ENCODE assay signal across 25 cellular contexts in the genomic region with DNA sequence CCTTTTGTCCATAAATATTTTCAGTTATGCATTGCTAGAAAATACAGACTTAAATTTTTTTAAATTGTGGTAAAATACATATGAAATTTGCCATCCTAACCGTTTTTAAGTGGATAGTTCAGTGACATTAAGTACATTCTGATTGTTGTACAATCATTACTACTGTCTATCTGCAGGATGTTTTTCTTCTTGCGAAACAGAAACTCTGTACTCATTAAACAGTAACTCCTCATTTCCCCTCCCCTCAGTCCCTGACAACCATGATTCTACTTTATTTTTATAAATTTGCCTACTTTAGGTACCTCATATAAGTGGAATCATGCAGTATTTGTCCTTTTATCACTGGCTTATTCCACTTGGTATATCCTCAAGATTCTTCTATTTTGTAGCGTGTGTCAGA.
"Had no signal": no experiment of that assay in that cellular context is flagged by ENCODE, and none has a peak within 500 bp of the region (broad histone marks: within the 10 kb centered on the region; RNA-seq: fewer than 3 reads in every experiment).

No MANE protein-coding gene starts in this region.

- DNase-seq: activated CD4-positive, alpha-beta T cell treated with anti-CD3 and anti-CD28 coated beads, Interleukin-2, amount 50 U/mL, for 4 hours; activated CD8-positive, alpha-beta memory T cell treated with anti-CD3 and anti-CD28 coated beads for 24 hours; activated CD8-positive, alpha-beta memory T cell treated with anti-CD3 and anti-CD28 coated beads, Interleukin-2, amount 50 U/mL, for 4 hours; activated naive CD4-positive, alpha-beta T cell treated with Interleukin-2 at 50 U/mL for 16 hours; activated naive CD8-positive, alpha-beta T cell treated with anti-CD3 and anti-CD28 coated beads, Interleukin-2, amount 10 ng/mL, durations not matched to agents 7 days and 5 days; activated T-cell treated with anti-CD3 and anti-CD28 coated beads, Interleukin-2, amount 50 U/mL, for 24 hours; amniotic stem cell; colonic mucosa; dorsolateral prefrontal cortex; endodermal cell; heart left ventricle; islet precursor cell; left colon; naive thymus-derived CD4-positive, alpha-beta T cell; occipital lobe; stimulated activated CD4-positive, alpha-beta T cell treated with anti-CD3 and anti-CD28 coated beads, Interleukin-4, amount 100 ng/mL, for 1 hour; stimulated activated naive CD4-positive, alpha-beta T cell treated with Interleukin-2 at 50 U/mL for 16 hours; upper lobe of left lung had no signal

- H3K4me3 ChIP-seq: breast epithelium, colonic mucosa, dorsolateral prefrontal cortex, heart left ventricle, lung, thoracic aorta, upper lobe of left lung had no signal

- H3K36me3 ChIP-seq: breast epithelium, colonic mucosa had no signal

- H3K4me1 ChIP-seq: breast epithelium, colonic mucosa had no signal

- ATAC-seq: activated T-helper 17 cell treated with anti-CD3 and anti-CD28 coated beads, Interleukin-2, amount 50 U/mL, for 72 hours; left colon; naive thymus-derived CD4-positive, alpha-beta T cell had no signal

- H3K27ac ChIP-seq: breast epithelium, colonic mucosa, dorsolateral prefrontal cortex, epithelial cell of prostate, thoracic aorta had no signal

- H3K9me3 Mint-ChIP-seq: activated naive CD8-positive, alpha-beta T cell treated with anti-CD3 and anti-CD28 coated beads, Interleukin-2, amount 10 ng/mL, durations not matched to agents 7 days and 5 days; activated T-cell treated with anti-CD3 and anti-CD28 coated beads, Interleukin-2, amount 50 U/mL, for 24 hours; activated T-helper 17 cell treated with anti-CD3 and anti-CD28 coated beads, Interleukin-2, amount 50 U/mL, for 72 hours; endodermal cell; naive thymus-derived CD4-positive, alpha-beta T cell; neural crest cell; T-helper 2 cell treated with Interferon-gamma antibody and Interleukin-4, amounts not matched to agents 5 μg/mL and 100 μg/mL, for 36 hours had no signal

- H3K27ac Mint-ChIP-seq: activated naive CD8-positive, alpha-beta T cell treated with anti-CD3 and anti-CD28 coated beads, Interleukin-2, amount 10 ng/mL, durations not matched to agents 7 days and 5 days; activated T-cell treated with anti-CD3 and anti-CD28 coated beads, Interleukin-2, amount 50 U/mL, for 24 hours; endodermal cell; T-helper 2 cell treated with Interferon-gamma antibody and Interleukin-4, amounts not matched to agents 5 μg/mL and 100 μg/mL, for 36 hours had no signal

- H3K4me3 Mint-ChIP-seq: activated naive CD8-positive, alpha-beta T cell treated with anti-CD3 and anti-CD28 coated beads, Interleukin-2, amount 10 ng/mL, durations not matched to agents 7 days and 5 days; activated T-cell treated with anti-CD3 and anti-CD28 coated beads, Interleukin-2, amount 50 U/mL, for 24 hours; activated T-helper 17 cell treated with anti-CD3 and anti-CD28 coated beads, Interleukin-2, amount 50 U/mL, for 72 hours; endodermal cell; naive thymus-derived CD4-positive, alpha-beta T cell; neural crest cell; T-helper 2 cell treated with Interferon-gamma antibody and Interleukin-4, amounts not matched to agents 5 μg/mL and 100 μg/mL, for 36 hours had no signal

- H3K27me3 Mint-ChIP-seq: activated naive CD8-positive, alpha-beta T cell treated with anti-CD3 and anti-CD28 coated beads, Interleukin-2, amount 10 ng/mL, durations not matched to agents 7 days and 5 days; activated T-cell treated with anti-CD3 and anti-CD28 coated beads, Interleukin-2, amount 50 U/mL, for 24 hours; activated T-helper 17 cell treated with anti-CD3 and anti-CD28 coated beads, Interleukin-2, amount 50 U/mL, for 72 hours; naive thymus-derived CD4-positive, alpha-beta T cell had no signal

- H3K27me3 ChIP-seq: breast epithelium, colonic mucosa, dorsolateral prefrontal cortex, heart left ventricle, upper lobe of left lung had no signal

- H3K4me1 Mint-ChIP-seq: activated T-helper 17 cell treated with anti-CD3 and anti-CD28 coated beads, Interleukin-2, amount 50 U/mL, for 72 hours; endodermal cell; neural crest cell had no signal

- H3K9me3 ChIP-seq: breast epithelium, colonic mucosa, heart left ventricle, thoracic aorta, upper lobe of left lung had no signal
